23 cellular contexts compared by ENCODE assay signal in genomic region chr3:59982510-59982909, GRCh38.
"Had no signal": no experiment of that assay in that cellular context is flagged by ENCODE, and none has a peak within 500 bp of the region (broad histone marks: within the 10 kb centered on the region; RNA-seq: fewer than 3 reads in every experiment).

No MANE protein-coding gene starts in this region.

- H3K9me3 Mint-ChIP-seq: WTC11 had no signal

- H3K27me3 Mint-ChIP-seq: activated CD4-positive, alpha-beta memory T cell treated with anti-CD3 and anti-CD28 coated beads for 36 hours; activated CD4-positive, alpha-beta T cell treated with anti-CD3 and anti-CD28 coated beads, Interleukin-2, amount 10 ng/mL, durations not matched to agents 7 days and 5 days had no signal

- H3K27ac ChIP-seq: breast epithelium, SJCRH30 had no signal

- H3K36me3 Mint-ChIP-seq: WTC11 had no signal

- H3K4me1 Mint-ChIP-seq: WTC11 had no signal

- H3K4me3 Mint-ChIP-seq: activated CD4-positive, alpha-beta memory T cell treated with anti-CD3 and anti-CD28 coated beads for 36 hours; activated CD4-positive, alpha-beta T cell treated with anti-CD3 and anti-CD28 coated beads, Interleukin-2, amount 10 ng/mL, durations not matched to agents 7 days and 5 days; activated T-cell treated with anti-CD3 and anti-CD28 coated beads, Interleukin-2, amount 50 U/mL, for 4 hours; WTC11 had no signal

- H3K4me1 ChIP-seq: breast epithelium, SJCRH30 had no signal

- H3K4me2 ChIP-seq: SK-N-SH had no signal

- H3K9ac ChIP-seq: SK-N-SH had no signal

- H3K27me3 ChIP-seq: breast epithelium, SJCRH30 had no signal

- H3K36me3 ChIP-seq: breast epithelium, SJCRH30 had no signal

- H3K9me3 ChIP-seq: breast epithelium, SJCRH30, SK-N-SH had no signal

- H3K27ac Mint-ChIP-seq: activated CD4-positive, alpha-beta T cell treated with anti-CD3 and anti-CD28 coated beads, Interleukin-2, amount 10 ng/mL, durations not matched to agents 7 days and 5 days; WTC11 had no signal

- ATAC-seq: activated T-cell treated with anti-CD3 and anti-CD28 coated beads, Interleukin-2, amount 50 U/mL, for 4 hours; WTC11 had no signal

- H3K4me3 ChIP-seq: breast epithelium, SJCRH30 had no signal

- DNase-seq: activated CD4-positive, alpha-beta memory T cell treated with anti-CD3 and anti-CD28 coated beads for 36 hours; activated CD4-positive, alpha-beta T cell treated with anti-CD3 and anti-CD28 coated beads, Interleukin-2, amount 10 ng/mL, durations not matched to agents 7 days and 5 days; activated CD4-positive, CD25-positive, alpha-beta regulatory T cell treated with anti-CD3 and anti-CD28 coated beads, Interleukin-2, amount 50 U/mL, for 72 hours; activated CD8-positive, alpha-beta memory T cell treated with anti-CD3 and anti-CD28 coated beads for 24 hours; activated effector memory CD4-positive, alpha-beta T cell treated with anti-CD3 and anti-CD28 coated beads, Interleukin-2, amount 50 U/mL, for 16 hours; activated naive CD4-positive, alpha-beta T cell treated with Interleukin-2 at 50 U/mL for 16 hours; activated T-cell treated with anti-CD3 and anti-CD28 coated beads, Interleukin-2, amount 50 U/mL, for 4 hours; aorta; caudate nucleus; Karpas-422; MM.1S; NCI-H1105; NCI-H1436; NCI-H1694 treated with DMSO at 0.1 percent for 48 hours; NCI-H2029 treated with DMSO at 0.1 percent for 48 hours; NCI-H345; NCI-H510A; NCI-H526 treated with DMSO at 0.1 percent for 48 hours; NCI-H82; SJCRH30; SK-N-SH had no signal
